Comparison of ENCODE assay signal across 1 cellular context in genomic region chr2:12754643-12755042, GRCh38.
A peak's percentile ranks its signal among the peaks of the same experiment; 100 is the strongest.
TF ChIP-seq lines count a peak whose summit lies in the region.

No MANE protein-coding gene starts in this region.

TF ChIP-seq in GM23338, 12 proteins besides CTCF, POLR2A, EP300 and RAD21:
- 0 out of 2 replicates have a peak, but pooled peaks have one; percentile 50 for TF ChIP-seq ZNF114 (CRISPR knock-in tag; IDR thresholded peaks at IDR 0.05)
- no peak for TF ChIP-seq CREB1 (CRISPR knock-in tag; IDR thresholded peaks at IDR 0.05; ENCODE audit: low read depth)
- peak; percentile 90 for TF ChIP-seq ZNF462 (CRISPR knock-in tag; IDR thresholded peaks at IDR 0.05)
TF ChIP-seq in GM23338: peak in this region for 2.
